In the genomic region with DNA sequence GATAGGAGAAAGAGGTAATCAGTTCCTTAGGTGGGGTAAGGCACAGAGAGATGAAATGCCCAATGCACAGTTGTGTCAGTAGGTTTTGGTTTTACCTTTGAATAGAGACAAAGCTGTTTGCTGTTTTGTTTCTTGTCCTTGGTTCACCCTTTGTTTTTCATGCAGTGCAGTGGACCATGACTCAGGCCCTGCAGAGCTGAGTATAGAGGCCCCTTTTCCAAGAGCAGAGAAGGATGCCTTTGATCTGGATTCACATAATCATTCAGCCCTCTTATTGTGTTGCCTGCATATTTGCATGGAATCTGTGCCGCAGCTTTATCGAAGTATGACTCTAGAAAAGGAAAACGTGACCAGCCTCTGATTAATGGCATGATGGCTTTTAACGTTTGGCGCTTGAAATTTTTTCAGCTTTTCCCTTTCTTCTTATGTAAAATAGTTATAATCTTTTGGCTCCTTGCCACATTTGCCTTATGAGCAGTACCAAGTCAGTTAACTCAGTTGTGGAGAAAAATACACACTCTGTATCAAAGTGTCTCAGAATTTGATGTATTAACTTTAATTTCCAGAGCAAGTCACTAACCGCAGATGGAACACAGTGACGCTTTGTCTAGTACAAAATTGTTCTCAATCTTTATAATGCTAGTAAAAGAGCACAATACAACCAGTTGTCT, we compare ENCODE assay signal across 8 cellular contexts.
DNase-seq lines count a peak whose midpoint lies in the region; ATAC-seq and TF ChIP-seq lines count a peak whose summit lies in the region.

No MANE protein-coding gene starts in this region.

- no peak overlapping the region for H2BK5ac ChIP-seq in neuronal stem cell (ENCODE audit: low read length)

- H3K27me3 ChIP-seq in neuronal stem cell (ENCODE audit: control insufficient read depth in 3 of 3, insufficient read depth in 3 of 3, low read depth in 1 of 3, low read length in 3 of 3): no peaks in the 10 kb centered on the region
- no peaks in the 10 kb centered on the region for H3K27me3 ChIP-seq in lower lobe of right lung (ENCODE audit: low read depth)
- H3K27me3 ChIP-seq in spleen (replicated peaks in 1 of 7): no peaks in the 10 kb centered on the region

- WGBS in neuronal stem cell (ENCODE audit: extremely low coverage in 2 of 2, insufficient read length in 2 of 2, insufficient replicate concordance in 1 of 2), 2 donors: no CpG with 5 or more reads among the region's 7 CpGs
- 49 to 58% (median 57%) methylated on average over 7 of the region's 7 CpGs for WGBS in spleen, 5 donors

- no peak overlapping the region for H2BK120ac ChIP-seq in neuronal stem cell (ENCODE audit: low read depth, low read length)

- no peak overlapping the region for H3K18ac ChIP-seq in neuronal stem cell (ENCODE audit: low read length)

- H2AK5ac ChIP-seq in neuronal stem cell (ENCODE audit: low read depth, low read length): no peak overlapping the region

- no peaks in the 10 kb centered on the region for H3K27me3 Mint-ChIP-seq in activated naive CD4-positive, alpha-beta T cell treated with anti-CD3 and anti-CD28 coated beads, Interleukin-2, amount 50 U/mL, for 24 hours
- no peaks in the 10 kb centered on the region for H3K27me3 Mint-ChIP-seq in MCF 10A (ENCODE audit: insufficient read depth, unreplicated experiment)

- H4K8ac ChIP-seq in neuronal stem cell (ENCODE audit: low read depth, low read length): no peak overlapping the region

- H3K36me3 Mint-ChIP-seq in activated naive CD4-positive, alpha-beta T cell treated with anti-CD3 and anti-CD28 coated beads, Interleukin-2, amount 50 U/mL, for 24 hours: peaks cover 8% of the 10 kb centered on the region
- peaks cover 6% of the 10 kb centered on the region for H3K36me3 Mint-ChIP-seq in MCF 10A (ENCODE audit: insufficient read depth, unreplicated experiment)

- peaks cover 37% of the 10 kb centered on the region for H3K4me1 Mint-ChIP-seq in activated naive CD4-positive, alpha-beta T cell treated with anti-CD3 and anti-CD28 coated beads, Interleukin-2, amount 50 U/mL, for 24 hours
- H3K4me1 Mint-ChIP-seq in MCF 10A (ENCODE audit: insufficient read depth, unreplicated experiment): no peaks in the 10 kb centered on the region

- H3K27ac ChIP-seq in neuronal stem cell (replicated peaks; ENCODE audit: low read length) (no peak overlapping the region), lower lobe of right lung (no peak overlapping the region), spleen (no peak overlapping the region)

- no peaks in the 10 kb centered on the region for H3K9me3 Mint-ChIP-seq in activated naive CD4-positive, alpha-beta T cell treated with anti-CD3 and anti-CD28 coated beads, Interleukin-2, amount 50 U/mL, for 24 hours
- H3K9me3 Mint-ChIP-seq in MCF 10A (ENCODE audit: unreplicated experiment): no peaks in the 10 kb centered on the region

- no peaks in the 10 kb centered on the region for H3K79me1 ChIP-seq in neuronal stem cell (ENCODE audit: low read depth, low read length)

- no peak overlapping the region for H3K4me2 ChIP-seq in neuronal stem cell (ENCODE audit: insufficient read depth, low read length, poor library complexity, severe bottlenecking)

- in situ Hi-C loops in astrocyte of the spinal cord (cut with HindIII; ENCODE audit: low sequenced_read_pairs): no loop called here

- no peak overlapping the region for H4K91ac ChIP-seq in neuronal stem cell (ENCODE audit: low read depth, low read length, poor library complexity)

- no peak for TF ChIP-seq CTCF in astrocyte of the spinal cord (IDR thresholded peaks at IDR 0.05; ENCODE audit: low read depth, low read length)
- no peak for TF ChIP-seq CTCF in lower lobe of right lung (IDR thresholded peaks at IDR 0.05)
- TF ChIP-seq CTCF in spleen (IDR thresholded peaks at IDR 0.05 in 8 of 11, conservative IDR thresholded peaks at IDR 0.05 in 3 of 11): no peak
- TF ChIP-seq CTCF in MCF 10A (IDR thresholded peaks at IDR 0.05; ENCODE audit: unreplicated experiment): no peak

- peaks cover 16% of the 10 kb centered on the region in 2 donors for H3K4me1 ChIP-seq in neuronal stem cell (ENCODE audit: control insufficient read depth in 2 of 2, insufficient read depth in 1 of 2, low read depth in 1 of 2, low read length in 2 of 2)
- H3K4me1 ChIP-seq in lower lobe of right lung: peaks cover 7% of the 10 kb centered on the region
- peaks cover 0 to 19% (median 7%) of the 10 kb centered on the region in 6 donors for H3K4me1 ChIP-seq in spleen

- no peak overlapping the region for H3K4me3 Mint-ChIP-seq in activated naive CD4-positive, alpha-beta T cell treated with anti-CD3 and anti-CD28 coated beads, Interleukin-2, amount 50 U/mL, for 24 hours
- H3K4me3 Mint-ChIP-seq in MCF 10A (ENCODE audit: unreplicated experiment): no peak overlapping the region

- H2BK12ac ChIP-seq in neuronal stem cell (ENCODE audit: low read length): no peak overlapping the region

- no peak overlapping the region for H2BK15ac ChIP-seq in neuronal stem cell (ENCODE audit: low read length)

- no peak overlapping the region for H3K14ac ChIP-seq in neuronal stem cell (ENCODE audit: low read length)

- DNase-seq in activated naive CD4-positive, alpha-beta T cell treated with anti-CD3 and anti-CD28 coated beads, Interleukin-2, amount 50 U/mL, for 16 hours: no peak
- DNase-seq in astrocyte of the spinal cord (ENCODE audit: low read depth, low spot score): peak; percentile 83
- peak; percentile 48 for DNase-seq in neuronal stem cell (ENCODE audit: low spot score)
- no peak for DNase-seq in lower lobe of right lung
- no peak for DNase-seq in spleen
- DNase-seq in MCF 10A (ENCODE audit: unreplicated experiment): no peak

- H3K27ac Mint-ChIP-seq in activated naive CD4-positive, alpha-beta T cell treated with anti-CD3 and anti-CD28 coated beads, Interleukin-2, amount 50 U/mL, for 24 hours: peak overlapping the region; percentile 17
- H3K27ac Mint-ChIP-seq in MCF 10A (ENCODE audit: low read depth, unreplicated experiment): no peak overlapping the region

- CTCF ChIA-PET in MCF 10A (lab: Yijun Ruan, JAX): interaction anchor here (0.6 to 0.7 kb wide), 2 partner anchors 27 to 281 kb away, joined by 3 read pairs; no protein-coding TSS in a partner anchor

- no peaks in the 10 kb centered on the region for H3K36me3 ChIP-seq in neuronal stem cell (replicated peaks in 1 of 2; ENCODE audit: control insufficient read depth in 2 of 2, insufficient read depth in 2 of 2, low read length in 2 of 2)
- no peaks in the 10 kb centered on the region for H3K36me3 ChIP-seq in lower lobe of right lung
- H3K36me3 ChIP-seq in spleen: peaks cover 0 to 15% (median 0%) of the 10 kb centered on the region in 6 donors

- H3K4ac ChIP-seq in neuronal stem cell (ENCODE audit: low read length): no peak overlapping the region

- no peak for TF ChIP-seq POLR2A in spleen (IDR thresholded peaks at IDR 0.05)

- no peak overlapping the region for H3K23ac ChIP-seq in neuronal stem cell (ENCODE audit: low read depth, low read length, poor library complexity)

- ATAC-seq in HG03521 (IDR thresholded peaks at IDR 0.05; ENCODE audit: unreplicated experiment) (peak; percentile 67), lower lobe of right lung (no peak)

- H3K4me3 ChIP-seq in astrocyte of the spinal cord (ENCODE audit: low read depth, low read length): no peak overlapping the region
- H3K4me3 ChIP-seq in neuronal stem cell (ENCODE audit: low read length in 2 of 2): no peak overlapping the region
- H3K4me3 ChIP-seq in lower lobe of right lung: no peak overlapping the region
- H3K4me3 ChIP-seq in spleen: no peak overlapping the region

- peak overlapping the region; percentile 9 for H2AFZ ChIP-seq in neuronal stem cell (ENCODE audit: low read length)

- no peak overlapping the region for H3K9ac ChIP-seq in neuronal stem cell (ENCODE audit: low read depth, low read length, poor library complexity)

- BruUV-seq in MCF 10A (replicated peaks; lab: Mats Ljungman, UMichigan): no TSS peak

- POLR2A ChIA-PET in MCF 10A (lab: Yijun Ruan, JAX): no interaction called here

- H3K9me3 ChIP-seq in neuronal stem cell (replicated peaks in 1 of 2; ENCODE audit: control insufficient read depth in 2 of 2, insufficient read depth in 1 of 2, low read depth in 1 of 2, low read length in 2 of 2) (no peaks in the 10 kb centered on the region), lower lobe of right lung (no peaks in the 10 kb centered on the region), spleen (no peaks in the 10 kb centered on the region)

- intact Hi-C loops in lower lobe of right lung (cut with DNase I): no loop called here
- intact Hi-C loops in spleen (cut with DNase I; ENCODE audit: low total_unique reads): no loop called here
- intact Hi-C loops in MCF 10A (cut with micrococcal nuclease): no loop called here

Comparison
In these comparisons a context has a peak if more than half of its experiments do, and no peak if none do; other contexts are left out.
1. DNase-seq: peak in astrocyte of the spinal cord (single experiment) and neuronal stem cell (single experiment); none in activated naive CD4-positive, alpha-beta T cell treated with anti-CD3 and anti-CD28 coated beads, Interleukin-2, amount 50 U/mL, for 16 hours (single experiment), lower lobe of right lung (single experiment), spleen (single experiment) and MCF 10A (single experiment).